1 cellular context compared by ENCODE assay signal in genomic region chr6:3124667-3125066, GRCh38.
TF ChIP-seq lines count a peak whose summit lies in the region.

No MANE protein-coding gene starts in this region.

TF ChIP-seq in GM12878, 131 proteins besides CTCF, POLR2A, EP300 and RAD21:
- TF ChIP-seq EGR1 (IDR thresholded peaks at IDR 0.05; ENCODE audit: borderline replicate concordance in 1 of 2, low read depth in 2 of 2, low read length in 2 of 2) (no peak), BHLHE40 (IDR thresholded peaks at IDR 0.05; ENCODE audit: borderline replicate concordance in 1 of 2, low read depth in 2 of 2, low read length in 1 of 2) (peak; percentile 67 to 71; a peak in 3 of 4 replicates), PAX5 (IDR thresholded peaks at IDR 0.05; ENCODE audit: borderline replicate concordance, low read depth, low read length) (peak; percentile 79; the same call in 1 of the 2 replicates), PAX8 (IDR thresholded peaks at IDR 0.05) (peak; percentile 87; the same call in 1 of the 2 replicates)
